ENCODE assay signal across 1 cellular context in the genomic region with DNA sequence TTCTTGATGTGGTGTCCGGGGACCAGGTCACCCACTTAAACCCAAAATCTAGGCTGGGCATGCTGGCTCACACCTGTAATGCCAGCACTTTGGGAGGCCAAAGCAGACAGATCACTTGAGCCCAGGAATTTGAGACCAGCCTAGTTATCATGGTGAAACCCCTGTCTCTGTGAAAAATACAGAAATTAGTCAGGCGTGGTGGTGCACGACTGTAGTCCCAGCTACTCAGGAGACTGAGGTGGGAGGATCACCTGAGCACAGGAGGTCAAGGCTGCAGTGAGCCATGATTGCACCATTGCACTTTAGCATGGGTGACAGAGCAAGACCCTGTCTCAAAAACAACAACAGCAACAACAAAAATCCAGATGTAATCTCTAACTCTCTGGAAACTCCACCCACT.
TF ChIP-seq lines count a peak whose summit lies in the region.

No MANE protein-coding gene starts in this region.

TF ChIP-seq in IMR-90, 13 proteins besides CTCF, POLR2A, EP300 and RAD21:
- TF ChIP-seq SMC3 (IDR thresholded peaks at IDR 0.05; ENCODE audit: low read depth, low read length) (no peak), CEBPB (IDR thresholded peaks at IDR 0.05; ENCODE audit: low read depth, low read length) (no peak), NFE2L2 (IDR thresholded peaks at IDR 0.05; ENCODE audit: low read depth, low read length) (no peak), MAFK (IDR thresholded peaks at IDR 0.05; ENCODE audit: low read depth, low read length) (no peak), RFX5 (IDR thresholded peaks at IDR 0.05; ENCODE audit: low read depth, low read length) (no peak)
- TF ChIP-seq, protein P1, sequence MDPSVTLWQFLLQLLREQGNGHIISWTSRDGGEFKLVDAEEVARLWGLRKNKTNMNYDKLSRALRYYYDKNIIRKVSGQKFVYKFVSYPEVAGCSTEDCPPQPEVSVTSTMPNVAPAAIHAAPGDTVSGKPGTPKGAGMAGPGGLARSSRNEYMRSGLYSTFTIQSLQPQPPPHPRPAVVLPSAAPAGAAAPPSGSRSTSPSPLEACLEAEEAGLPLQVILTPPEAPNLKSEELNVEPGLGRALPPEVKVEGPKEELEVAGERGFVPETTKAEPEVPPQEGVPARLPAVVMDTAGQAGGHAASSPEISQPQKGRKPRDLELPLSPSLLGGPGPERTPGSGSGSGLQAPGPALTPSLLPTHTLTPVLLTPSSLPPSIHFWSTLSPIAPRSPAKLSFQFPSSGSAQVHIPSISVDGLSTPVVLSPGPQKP (IDR thresholded peaks at IDR 0.05; ENCODE audit: borderline replicate concordance, low read depth, low read length), result no peak
